15 cellular contexts compared by ENCODE assay signal in the genomic region with DNA sequence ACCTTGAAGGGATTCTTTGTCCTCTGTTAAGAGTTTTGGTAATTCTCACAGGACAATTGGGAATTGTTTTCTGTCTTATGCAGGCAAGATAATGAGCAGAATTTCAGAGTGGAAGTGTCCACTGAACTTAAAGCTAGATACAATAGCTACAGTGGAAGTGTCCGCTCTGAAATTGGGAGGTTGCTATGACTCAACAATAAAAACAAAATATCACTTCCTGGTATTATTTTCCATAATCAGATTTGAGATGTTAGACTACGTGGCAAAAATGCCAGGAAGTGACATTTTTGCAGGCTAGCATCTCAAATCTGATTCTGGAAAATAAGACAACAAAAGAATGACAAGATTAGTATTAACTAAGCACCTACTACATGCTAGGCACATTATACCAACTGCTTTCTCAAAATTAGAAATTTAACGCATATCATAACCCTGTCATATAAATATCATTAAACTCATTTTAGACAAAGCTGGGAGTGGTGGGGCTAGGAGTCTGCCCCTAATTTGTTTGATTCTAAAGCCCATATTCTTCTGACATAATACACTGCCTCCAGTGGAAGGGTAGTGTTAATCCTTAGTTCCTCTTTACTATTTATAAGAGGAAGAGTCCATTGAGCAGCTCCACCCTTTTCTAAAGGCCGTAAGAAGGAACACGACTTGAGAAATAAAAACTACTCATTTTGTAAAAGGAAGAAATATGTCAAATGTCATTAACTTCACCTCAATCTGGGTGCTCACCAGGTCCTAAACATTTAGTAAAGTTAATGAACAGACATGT.
DNase-seq lines count a peak whose midpoint lies in the region; ATAC-seq and TF ChIP-seq lines count a peak whose summit lies in the region.
"Had no signal": no experiment of that assay in that cellular context is flagged by ENCODE, and none has a peak within 500 bp of the region (broad histone marks: within the 10 kb centered on the region; RNA-seq: fewer than 3 reads in every experiment).

No MANE protein-coding gene starts in this region.

- 59 to 75% (median 61%) methylated on average over 5 of the region's 5 CpGs for WGBS in heart left ventricle, 4 donors
- 68 to 85% methylated on average over 4 to 5 of the region's 5 CpGs for WGBS in gastroesophageal sphincter (ENCODE audit: low coverage in 1 of 2), 2 donors
- 47 to 71% (median 59%) methylated on average over 5 of the region's 5 CpGs for WGBS in spleen, 5 donors

- TF ChIP-seq EP300 in gastroesophageal sphincter (IDR thresholded peaks at IDR 0.05) = no peak

- intact Hi-C loops in heart left ventricle (cut with DNase I) = no loop called here
- intact Hi-C loops in Right ventricle myocardium superior (cut with DNase I) = no loop called here
- intact Hi-C loops in spleen (cut with DNase I; ENCODE audit: low total_unique reads) = no loop called here

- DNase-seq in heart left ventricle (no peak), Right ventricle myocardium superior (no peak), SIG-M5 treated with dmso at 0.1 percent for 504 hours (lab: John Stamatoyannopoulos, UW; ENCODE audit: unreplicated experiment) (peak; percentile 84), spleen (no peak), NCI-H1417 treated with DMSO at 0.1 percent for 48 hours (lab: John Stamatoyannopoulos, UW) (no peak), DMS 273 (lab: John Stamatoyannopoulos, UW; ENCODE audit: unreplicated experiment) (no peak)
- DNase-seq: activated CD4-positive, alpha-beta T cell treated with anti-CD3 and anti-CD28 coated beads, Interleukin-2, amount 10 ng/mL, durations not matched to agents 7 days and 5 days; CD4-positive, alpha-beta T cell; midbrain; NCI-H187 treated with DMSO at 0.1 percent for 48 hours; NCI-H446; stimulated activated CD4-positive, alpha-beta T cell treated with anti-CD3 and anti-CD28 coated beads, Interleukin-2, amount 100 ng/mL, for 24 hours had no signal

- H3K4me1 ChIP-seq in heart left ventricle (peaks cover 0 to 13% (median 0%) of the 10 kb centered on the region in 12 donors), gastroesophageal sphincter (no peaks in the 10 kb centered on the region), spleen (no peaks in the 10 kb centered on the region)

- ATAC-seq in heart left ventricle = peak in 3 of 4 donors; percentile 45 to 72 (median 68)
- ATAC-seq in Right ventricle myocardium superior (ENCODE audit: poor library complexity) = no peak
- ATAC-seq in gastroesophageal sphincter = peak; percentile 39
- ATAC-seq in HG03095 (IDR thresholded peaks at IDR 0.05; ENCODE audit: unreplicated experiment) = no peak

- TF ChIP-seq POLR2A in heart left ventricle (IDR thresholded peaks at IDR 0.05) = no peak
- no peak for TF ChIP-seq POLR2A in gastroesophageal sphincter (IDR thresholded peaks at IDR 0.05)
- no peak for TF ChIP-seq POLR2A in spleen (IDR thresholded peaks at IDR 0.05)

- H3K4me3 ChIP-seq in heart left ventricle (no peak overlapping the region), gastroesophageal sphincter (no peak overlapping the region), spleen (no peak overlapping the region)
- H3K4me3 ChIP-seq: coronary artery had no signal

- H3K27me3 ChIP-seq in heart left ventricle (no peaks in the 10 kb centered on the region), gastroesophageal sphincter (no peaks in the 10 kb centered on the region), spleen (replicated peaks in 1 of 7) (no peaks in the 10 kb centered on the region)

- H3K9me3 ChIP-seq in heart left ventricle (peaks cover 0 to 4% (median 0%) of the 10 kb centered on the region in 12 donors), gastroesophageal sphincter (no peaks in the 10 kb centered on the region), spleen (peaks cover 0 to 4% (median 0%) of the 10 kb centered on the region in 8 donors)

- TF ChIP-seq CTCF in heart left ventricle (IDR thresholded peaks at IDR 0.05) = peak in 1 of 12 donors; percentile 13
- no peak for TF ChIP-seq CTCF in gastroesophageal sphincter (IDR thresholded peaks at IDR 0.05)
- no peak for TF ChIP-seq CTCF in spleen (IDR thresholded peaks at IDR 0.05 in 8 of 11, conservative IDR thresholded peaks at IDR 0.05 in 3 of 11)

- H3K36me3 ChIP-seq in heart left ventricle (no peaks in the 10 kb centered on the region), gastroesophageal sphincter (no peaks in the 10 kb centered on the region), spleen (no peaks in the 10 kb centered on the region)

- H3K27ac ChIP-seq in heart left ventricle = peak overlapping the region in 7 of 12 donors; percentile 0 to 42 (median 18)
- H3K27ac ChIP-seq in gastroesophageal sphincter = peak overlapping the region in 1 of 4 donors; percentile 9
- H3K27ac ChIP-seq in spleen = peak overlapping the region in 5 of 8 donors; percentile 2 to 39 (median 17)

Comparison
In these comparisons a context has a peak if more than half of its experiments do, and no peak if none do; other contexts are left out.
1. ATAC-seq: peak in heart left ventricle (3 of 4) and gastroesophageal sphincter (single experiment); none in Right ventricle myocardium superior (single experiment) and HG03095 (single experiment).